In the genomic region with DNA sequence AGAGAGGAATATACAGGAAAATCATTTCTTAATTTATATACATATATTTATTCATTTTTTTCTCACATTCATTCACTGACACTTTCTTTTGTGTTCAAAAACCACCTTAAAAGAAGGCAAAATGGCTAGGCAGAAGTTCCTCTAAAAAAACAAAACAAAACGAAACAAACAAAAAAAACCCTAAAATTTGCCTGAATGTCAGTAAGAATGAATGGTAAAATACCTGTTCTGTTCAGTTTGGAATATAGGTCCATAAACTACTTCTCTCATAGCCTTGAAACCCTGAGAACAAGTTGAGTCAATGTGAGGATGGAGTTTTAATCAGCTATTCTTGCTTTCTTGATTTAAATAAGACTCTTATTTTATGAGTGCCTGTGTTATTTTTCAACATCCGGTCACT, we compare ENCODE assay signal across 42 cellular contexts. TPM values are rescaled to one million over a fixed set of nuclear protein-coding genes. Genes with fewer than 3 reads are reported as not detected.
"Had no signal": no experiment of that assay in that cellular context is flagged by ENCODE, and none has a peak within 500 bp of the region (broad histone marks: within the 10 kb centered on the region; RNA-seq: fewer than 3 reads in every experiment).

No MANE protein-coding gene starts in this region.

- H3K9me3 Mint-ChIP-seq: activated naive CD4-positive, alpha-beta T cell treated with anti-CD3 and anti-CD28 coated beads for 36 hours; activated naive CD4-positive, alpha-beta T cell treated with anti-CD3 and anti-CD28 coated beads, Interleukin-2, amount 10 ng/mL, durations not matched to agents 7 days and 5 days; activated naive CD4-positive, alpha-beta T cell treated with anti-CD3 and anti-CD28 coated beads, Interleukin-2, amount 50 U/mL, for 24 hours; activated naive CD4-positive, alpha-beta T cell treated with anti-CD3 and anti-CD28 coated beads, Interleukin-2, amount 50 U/mL, for 72 hours; activated naive CD8-positive, alpha-beta T cell treated with anti-CD3 and anti-CD28 coated beads for 36 hours; activated naive CD8-positive, alpha-beta T cell treated with anti-CD3 and anti-CD28 coated beads, Interleukin-2, amount 10 ng/mL, durations not matched to agents 7 days and 5 days; activated naive CD8-positive, alpha-beta T cell treated with anti-CD3 and anti-CD28 coated beads, Interleukin-2, amount 50 U/mL, for 24 hours; activated T-cell treated with anti-CD3 and anti-CD28 coated beads, Interleukin-2, amount 50 U/mL, for 24 hours; activated T-cell treated with anti-CD3 and anti-CD28 coated beads, Interleukin-2, amount 50 U/mL, for 4 hours; activated T-cell treated with anti-CD3 and anti-CD28 coated beads, Interleukin-2, amount 50 U/mL, for 72 hours; activated T-helper 1 cell treated with anti-CD3 and anti-CD28 coated beads, Interleukin-12 subunit alpha, Interleukin-12 subunit beta, Interleukin-2, Interleukin-4 antibody, amounts not matched to agents 30 ng/mL and 10 ng/mL and 1 ng/mL, durations not matched to agents 14 hours and 24 hours and 36 hours; activated T-helper 17 cell treated with anti-CD3 and anti-CD28 coated beads, Interleukin-2, amount 50 U/mL, for 72 hours; activated T-helper 2 cell treated with anti-CD3 and anti-CD28 coated beads, Interferon-gamma antibody, Interleukin-2, Interleukin-4, amounts not matched to agents 10 μg/mL and 5 μg/mL and 100 μg/mL, durations not matched to agents 14 hours and 24 hours and 36 hours; central memory CD8-positive, alpha-beta T cell had no signal

- H3K36me3 ChIP-seq: adrenal gland, ascending aorta, brain microvascular endothelial cell, breast epithelium, cardiac muscle cell had no signal

- FAIRE-seq: astrocyte, bronchial epithelial cell had no signal

- H3K9me3 ChIP-seq: adrenal gland, ascending aorta, body of pancreas, breast epithelium had no signal

- H3K4me3 ChIP-seq: adrenal gland, ascending aorta, body of pancreas, breast epithelium, cardiac muscle cell had no signal

- H3K36me3 Mint-ChIP-seq: activated naive CD4-positive, alpha-beta T cell treated with anti-CD3 and anti-CD28 coated beads, Interleukin-2, amount 10 ng/mL, durations not matched to agents 7 days and 5 days; activated naive CD4-positive, alpha-beta T cell treated with anti-CD3 and anti-CD28 coated beads, Interleukin-2, amount 50 U/mL, for 24 hours; activated naive CD4-positive, alpha-beta T cell treated with anti-CD3 and anti-CD28 coated beads, Interleukin-2, amount 50 U/mL, for 72 hours; activated naive CD8-positive, alpha-beta T cell; activated naive CD8-positive, alpha-beta T cell treated with anti-CD3 and anti-CD28 coated beads for 36 hours; activated naive CD8-positive, alpha-beta T cell treated with anti-CD3 and anti-CD28 coated beads, Interleukin-2, amount 10 ng/mL, durations not matched to agents 7 days and 5 days; brain had no signal

- H3K4me3 Mint-ChIP-seq: activated naive CD4-positive, alpha-beta T cell treated with anti-CD3 and anti-CD28 coated beads for 36 hours; activated naive CD4-positive, alpha-beta T cell treated with anti-CD3 and anti-CD28 coated beads, Interleukin-2, amount 10 ng/mL, durations not matched to agents 7 days and 5 days; activated naive CD4-positive, alpha-beta T cell treated with anti-CD3 and anti-CD28 coated beads, Interleukin-2, amount 50 U/mL, for 24 hours; activated naive CD8-positive, alpha-beta T cell; activated naive CD8-positive, alpha-beta T cell treated with anti-CD3 and anti-CD28 coated beads for 36 hours; activated naive CD8-positive, alpha-beta T cell treated with anti-CD3 and anti-CD28 coated beads, Interleukin-2, amount 10 ng/mL, durations not matched to agents 7 days and 5 days; activated naive CD8-positive, alpha-beta T cell treated with anti-CD3 and anti-CD28 coated beads, Interleukin-2, amount 50 U/mL, for 24 hours; activated T-cell treated with anti-CD3 and anti-CD28 coated beads, Interleukin-2, amount 50 U/mL, for 24 hours; activated T-cell treated with anti-CD3 and anti-CD28 coated beads, Interleukin-2, amount 50 U/mL, for 4 hours; activated T-cell treated with anti-CD3 and anti-CD28 coated beads, Interleukin-2, amount 50 U/mL, for 72 hours; activated T-helper 1 cell treated with anti-CD3 and anti-CD28 coated beads, Interleukin-12 subunit alpha, Interleukin-12 subunit beta, Interleukin-2, Interleukin-4 antibody, amounts not matched to agents 30 ng/mL and 10 ng/mL and 1 ng/mL, durations not matched to agents 14 hours and 24 hours and 36 hours; activated T-helper 17 cell treated with anti-CD3 and anti-CD28 coated beads, Interleukin-2, amount 50 U/mL, for 72 hours; brain; central memory CD8-positive, alpha-beta T cell had no signal

- H3K27ac ChIP-seq: adrenal gland, ascending aorta, body of pancreas, brain microvascular endothelial cell, breast epithelium, cardiac muscle cell had no signal

- H3K27ac Mint-ChIP-seq: activated naive CD4-positive, alpha-beta T cell treated with anti-CD3 and anti-CD28 coated beads for 36 hours; activated naive CD4-positive, alpha-beta T cell treated with anti-CD3 and anti-CD28 coated beads, Interleukin-2, amount 10 ng/mL, durations not matched to agents 7 days and 5 days; activated naive CD4-positive, alpha-beta T cell treated with anti-CD3 and anti-CD28 coated beads, Interleukin-2, amount 50 U/mL, for 24 hours; activated naive CD4-positive, alpha-beta T cell treated with anti-CD3 and anti-CD28 coated beads, Interleukin-2, amount 50 U/mL, for 72 hours; activated naive CD8-positive, alpha-beta T cell; activated naive CD8-positive, alpha-beta T cell treated with anti-CD3 and anti-CD28 coated beads for 36 hours; activated naive CD8-positive, alpha-beta T cell treated with anti-CD3 and anti-CD28 coated beads, Interleukin-2, amount 10 ng/mL, durations not matched to agents 7 days and 5 days; activated naive CD8-positive, alpha-beta T cell treated with anti-CD3 and anti-CD28 coated beads, Interleukin-2, amount 50 U/mL, for 24 hours; activated T-cell treated with anti-CD3 and anti-CD28 coated beads, Interleukin-2, amount 50 U/mL, for 24 hours; activated T-cell treated with anti-CD3 and anti-CD28 coated beads, Interleukin-2, amount 50 U/mL, for 72 hours; activated T-helper 1 cell treated with anti-CD3 and anti-CD28 coated beads, Interleukin-12 subunit alpha, Interleukin-12 subunit beta, Interleukin-2, Interleukin-4 antibody, amounts not matched to agents 30 ng/mL and 10 ng/mL and 1 ng/mL, durations not matched to agents 14 hours and 24 hours and 36 hours; activated T-helper 17 cell treated with anti-CD3 and anti-CD28 coated beads, Interleukin-2, amount 50 U/mL, for 72 hours; activated T-helper 2 cell treated with anti-CD3 and anti-CD28 coated beads, Interferon-gamma antibody, Interleukin-2, Interleukin-4, amounts not matched to agents 10 μg/mL and 5 μg/mL and 100 μg/mL, durations not matched to agents 14 hours and 24 hours and 36 hours; brain had no signal

- H3K4me1 Mint-ChIP-seq: activated naive CD4-positive, alpha-beta T cell treated with anti-CD3 and anti-CD28 coated beads, Interleukin-2, amount 10 ng/mL, durations not matched to agents 7 days and 5 days; activated naive CD4-positive, alpha-beta T cell treated with anti-CD3 and anti-CD28 coated beads, Interleukin-2, amount 50 U/mL, for 24 hours; activated naive CD8-positive, alpha-beta T cell treated with anti-CD3 and anti-CD28 coated beads for 36 hours; activated naive CD8-positive, alpha-beta T cell treated with anti-CD3 and anti-CD28 coated beads, Interleukin-2, amount 10 ng/mL, durations not matched to agents 7 days and 5 days; activated naive CD8-positive, alpha-beta T cell treated with anti-CD3 and anti-CD28 coated beads, Interleukin-2, amount 50 U/mL, for 24 hours; activated T-helper 17 cell treated with anti-CD3 and anti-CD28 coated beads, Interleukin-2, amount 50 U/mL, for 72 hours; brain; central memory CD8-positive, alpha-beta T cell had no signal

- H3K27me3 ChIP-seq: ascending aorta, body of pancreas had no signal

- ATAC-seq: activated naive CD4-positive, alpha-beta T cell treated with anti-CD3 and anti-CD28 coated beads, Interleukin-2, amount 50 U/mL, for 72 hours; activated naive CD8-positive, alpha-beta T cell treated with anti-CD3 and anti-CD28 coated beads, Interleukin-2, amount 50 U/mL, for 24 hours; activated T-cell treated with anti-CD3 and anti-CD28 coated beads, Interleukin-2, amount 50 U/mL, for 4 hours; activated T-cell treated with anti-CD3 and anti-CD28 coated beads, Interleukin-2, amount 50 U/mL, for 72 hours; activated T-helper 17 cell treated with anti-CD3 and anti-CD28 coated beads, Interleukin-2, amount 50 U/mL, for 72 hours; body of pancreas had no signal

- H3K4me1 ChIP-seq: adrenal gland, ascending aorta, body of pancreas, breast epithelium had no signal

- DNase-seq: activated effector memory CD4-positive, alpha-beta T cell treated with anti-CD3 and anti-CD28 coated beads, Interleukin-2, amount 50 U/mL, for 16 hours; activated effector memory CD4-positive, alpha-beta T cell treated with Interleukin-2 at 50 U/mL for 16 hours; activated gamma-delta T cell; activated gamma-delta T cell treated with Interleukin-2 at 50 U/mL for 16 hours; activated naive CD4-positive, alpha-beta T cell; activated naive CD4-positive, alpha-beta T cell treated with anti-CD3 and anti-CD28 coated beads for 36 hours; activated naive CD4-positive, alpha-beta T cell treated with anti-CD3 and anti-CD28 coated beads, Interleukin-2, amount 10 ng/mL, durations not matched to agents 7 days and 5 days; activated naive CD4-positive, alpha-beta T cell treated with anti-CD3 and anti-CD28 coated beads, Interleukin-2, amount 50 U/mL, for 16 hours; activated naive CD4-positive, alpha-beta T cell treated with Interleukin-2 at 50 U/mL for 16 hours; activated naive CD8-positive, alpha-beta T cell treated with anti-CD3 and anti-CD28 coated beads for 36 hours; activated naive CD8-positive, alpha-beta T cell treated with anti-CD3 and anti-CD28 coated beads, Interleukin-2, amount 10 ng/mL, durations not matched to agents 7 days and 5 days; activated naive CD8-positive, alpha-beta T cell treated with anti-CD3 and anti-CD28 coated beads, Interleukin-2, amount 50 U/mL, for 24 hours; activated T-cell treated with anti-CD3 and anti-CD28 coated beads, Interleukin-2, amount 50 U/mL, for 1 hour; activated T-cell treated with anti-CD3 and anti-CD28 coated beads, Interleukin-2, amount 50 U/mL, for 24 hours; activated T-cell treated with anti-CD3 and anti-CD28 coated beads, Interleukin-2, amount 50 U/mL, for 4 hours; activated T-cell treated with anti-CD3 and anti-CD28 coated beads, Interleukin-2, amount 50 U/mL, for 48 hours; activated T-cell treated with anti-CD3 and anti-CD28 coated beads, Interleukin-2, amount 50 U/mL, for 72 hours; adrenal gland; amniotic stem cell; amygdala; anterior cingulate cortex; aorta; body of pancreas; brain microvascular endothelial cell; caudate nucleus; central memory CD4-positive, alpha-beta T cell; cerebellar nuclear complex had no signal

RNA-seq across cellular contexts. Expression of a gene that starts 30.4 kb away (rescaled TPM):
- total RNA-seq: activated naive CD4-positive, alpha-beta T cell treated with anti-CD3 and anti-CD28 coated beads for 36 hours; activated naive CD4-positive, alpha-beta T cell treated with anti-CD3 and anti-CD28 coated beads, Interleukin-2, amount 50 U/mL, for 72 hours; activated naive CD8-positive, alpha-beta T cell treated with anti-CD3 and anti-CD28 coated beads for 36 hours; activated naive CD8-positive, alpha-beta T cell treated with anti-CD3 and anti-CD28 coated beads, Interleukin-2, amount 10 ng/mL, durations not matched to agents 7 days and 5 days; activated T-cell treated with anti-CD3 and anti-CD28 coated beads, Interleukin-2, amount 50 U/mL, for 4 hours; activated T-cell treated with anti-CD3 and anti-CD28 coated beads, Interleukin-2, amount 50 U/mL, for 72 hours; activated T-helper 1 cell treated with anti-CD3 and anti-CD28 coated beads, Interleukin-12 subunit alpha, Interleukin-12 subunit beta, Interleukin-2, Interleukin-4 antibody, amounts not matched to agents 30 ng/mL and 10 ng/mL and 1 ng/mL, durations not matched to agents 14 hours and 24 hours and 36 hours; activated T-helper 17 cell treated with anti-CD3 and anti-CD28 coated beads, Interleukin-2, amount 50 U/mL, for 72 hours; activated T-helper 2 cell treated with anti-CD3 and anti-CD28 coated beads, Interferon-gamma antibody, Interleukin-2, Interleukin-4, amounts not matched to agents 10 μg/mL and 5 μg/mL and 100 μg/mL, durations not matched to agents 14 hours and 24 hours and 36 hours; ascending aorta; astrocyte; breast epithelium; bronchial epithelial cell; cardiac muscle cell; cerebellum; chondrocyte had no signal
- polyA plus RNA-seq: aorta, cardiac muscle cell had no signal
